Comparison of ENCODE assay signal across 38 cellular contexts in genomic region chr1:147882535-147882934, GRCh38. TPM values are rescaled to one million over a fixed set of nuclear protein-coding genes. Genes with fewer than 3 reads are reported as not detected.
"Had no signal": no experiment of that assay in that cellular context is flagged by ENCODE, and none has a peak within 500 bp of the region (broad histone marks: within the 10 kb centered on the region; RNA-seq: fewer than 3 reads in every experiment).

No MANE protein-coding gene starts in this region.

- H3K36me3 ChIP-seq: esophagus muscularis mucosa, heart right ventricle, lower lobe of right lung, sigmoid colon, stomach, thyroid gland, vagina had no signal

- H3K27me3 ChIP-seq: esophagus muscularis mucosa, foreskin keratinocyte, heart right ventricle, sigmoid colon, stomach, thyroid gland, vagina had no signal

- ATAC-seq: effector memory CD8-positive, alpha-beta T cell; foreskin keratinocyte; heart right ventricle; left colon; left ventricle myocardium superior; lower lobe of right lung; naive thymus-derived CD8-positive, alpha-beta T cell; psoas muscle; right cardiac atrium; stimulated activated effector memory CD8-positive, alpha-beta T cell treated with anti-CD3 and anti-CD28 coated beads, Interleukin-12 subunit alpha, Interleukin-12 subunit beta, amount 100 ng/mL, for 72 hours had no signal

- H3K4me1 ChIP-seq: esophagus muscularis mucosa, heart right ventricle, lower lobe of right lung, sigmoid colon, stomach, thyroid gland, vagina had no signal

- H3K4me3 ChIP-seq: coronary artery, esophagus muscularis mucosa, heart right ventricle, lower lobe of right lung, psoas muscle, sigmoid colon, stomach, thyroid gland, vagina had no signal

- H3K27ac ChIP-seq: coronary artery, esophagus muscularis mucosa, foreskin keratinocyte, heart right ventricle, lower lobe of right lung, psoas muscle, sigmoid colon, stomach, thyroid gland, vagina had no signal

- H3K9me3 ChIP-seq: lower lobe of right lung, psoas muscle, sigmoid colon, thyroid gland, vagina had no signal

- DNase-seq: effector memory CD8-positive, alpha-beta T cell; glutamatergic neuron; heart right ventricle; hippocampal formation; islet precursor cell; kidney glomerular epithelial cell; left colon; left ventricle myocardium superior; lower lobe of right lung; naive thymus-derived CD8-positive, alpha-beta T cell; nephron progenitor cell; nucleus accumbens; posterior cingulate gyrus; psoas muscle; right cardiac atrium; sigmoid colon; stimulated activated CD4-positive, alpha-beta T cell treated with anti-CD3 and anti-CD28 coated beads, Interleukin-2, amount 100 ng/mL, for 24 hours; stimulated activated CD4-positive, alpha-beta T cell treated with anti-CD3 and anti-CD28 coated beads, Interleukin-4, amount 100 ng/mL, for 24 hours; stimulated activated naive CD4-positive, alpha-beta T cell treated with Interleukin-2 at 50 U/mL for 16 hours; stomach; thyroid gland; trophoblast cell had no signal

RNA-seq across cellular contexts. Expression of gene GJA8, which starts 20.1 kb away (rescaled TPM):
- total RNA-seq: dermis microvascular lymphatic vessel endothelial cell; epithelial cell of proximal tubule; esophagus muscularis mucosa; fibroblast of lung; foreskin keratinocyte; heart right ventricle; left colon; left ventricle myocardium superior; lower lobe of right lung; mesenteric fat pad; myocyte; naive thymus-derived CD8-positive, alpha-beta T cell; osteocyte; psoas muscle; renal cortical epithelial cell; right cardiac atrium; sigmoid colon; skeletal muscle tissue; stomach; subcutaneous adipose tissue; temporal lobe; thyroid gland; ureter; vagina had no signal
- polyA plus RNA-seq: fibroblast of lung; foreskin keratinocyte; heart right ventricle; naive thymus-derived CD8-positive, alpha-beta T cell; psoas muscle; right cardiac atrium; sigmoid colon; stomach had no signal
